Comparison of ENCODE assay signal across 11 cellular contexts in the genomic region with DNA sequence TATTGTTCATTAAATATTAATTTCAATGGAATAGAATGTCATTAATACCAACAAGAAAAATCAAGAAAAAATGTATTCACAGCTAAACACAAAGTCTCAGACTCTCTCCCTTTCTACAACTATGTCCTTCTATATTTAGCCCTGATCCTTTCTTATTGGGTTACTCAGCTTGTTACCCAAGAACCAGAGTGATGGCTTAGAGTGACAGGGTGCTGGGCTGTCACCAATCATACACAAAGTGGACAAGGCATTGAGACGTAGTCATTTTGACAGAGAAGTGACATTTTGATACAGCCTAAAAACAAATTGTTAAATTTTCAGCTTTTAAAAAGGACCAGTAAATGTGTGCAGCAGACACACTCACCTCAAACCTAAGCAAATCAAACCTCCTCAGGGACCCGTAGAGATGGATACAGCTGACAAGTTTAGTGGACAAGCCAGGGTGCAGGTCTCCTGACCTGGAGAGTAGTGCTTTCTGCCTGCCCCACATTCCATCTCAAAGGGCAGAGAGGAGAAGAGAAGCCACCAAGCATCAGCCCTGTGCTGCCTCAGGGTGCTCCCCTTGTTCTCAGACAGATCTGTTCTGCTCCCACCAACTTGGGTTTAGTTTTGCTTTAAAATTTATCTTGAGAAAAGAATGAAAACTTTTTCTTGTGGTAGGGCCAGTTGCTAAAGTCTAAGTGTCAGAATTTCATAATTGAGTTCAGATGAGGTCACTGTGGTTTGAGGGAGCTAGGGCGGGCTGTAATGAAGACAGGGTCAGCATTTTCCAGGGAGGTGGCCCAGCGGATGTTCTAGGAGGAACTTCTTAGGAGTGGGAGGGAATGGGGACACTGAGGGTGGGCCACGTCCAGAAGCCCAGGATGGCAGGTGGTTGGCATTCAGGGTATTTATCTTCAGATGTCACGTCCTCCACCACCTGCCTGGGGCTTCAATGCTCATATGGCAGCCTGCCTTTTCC.
DNase-seq lines count a peak whose midpoint lies in the region; ATAC-seq and TF ChIP-seq lines count a peak whose summit lies in the region.
"Had no signal": no experiment of that assay in that cellular context is flagged by ENCODE, and none has a peak within 500 bp of the region (broad histone marks: within the 10 kb centered on the region; RNA-seq: fewer than 3 reads in every experiment).

No MANE protein-coding gene starts in this region.

- H3K36me3 Mint-ChIP-seq in CD8-positive, alpha-beta T cell, result no peaks in the 10 kb centered on the region
- H3K36me3 Mint-ChIP-seq in chondrocyte (ENCODE audit: low read depth), result no peaks in the 10 kb centered on the region
- H3K36me3 Mint-ChIP-seq in natural killer cell treated with Interleukin-12 subunit alpha and Interleukin-12 subunit beta and Interleukin-15 and Interleukin-18, amount 100 ng/mL, for 72 hours, result peaks cover 8% of the 10 kb centered on the region
- H3K36me3 Mint-ChIP-seq in activated naive CD4-positive, alpha-beta T cell treated with anti-CD3 and anti-CD28 coated beads, Interleukin-2, amount 10 ng/mL, durations not matched to agents 7 days and 5 days, result no peaks in the 10 kb centered on the region
- H3K36me3 Mint-ChIP-seq: CD4-positive, CD25-positive, alpha-beta regulatory T cell had no signal

- H3K4me1 Mint-ChIP-seq in CD8-positive, alpha-beta T cell (ENCODE audit: low read depth), result peaks cover 18% of the 10 kb centered on the region
- peaks cover 60% of the 10 kb centered on the region for H3K4me1 Mint-ChIP-seq in chondrocyte (ENCODE audit: low read depth)
- H3K4me1 Mint-ChIP-seq in natural killer cell treated with Interleukin-12 subunit alpha and Interleukin-12 subunit beta and Interleukin-15 and Interleukin-18, amount 100 ng/mL, for 72 hours (ENCODE audit: low read depth in 2 of 2), result peaks cover 51 to 59% of the 10 kb centered on the region in 2 donors
- peaks cover 14% of the 10 kb centered on the region for H3K4me1 Mint-ChIP-seq in activated naive CD4-positive, alpha-beta T cell treated with anti-CD3 and anti-CD28 coated beads, Interleukin-2, amount 10 ng/mL, durations not matched to agents 7 days and 5 days

- CTCF ChIA-PET in CD8-positive, alpha-beta T cell (lab: Charles Lee), result interaction anchor here (0.7 kb wide), 1 partner anchor 29 kb away, joined by 4 read pairs; no protein-coding TSS in a partner anchor
- CTCF ChIA-PET in activated naive CD4-positive, alpha-beta T cell treated with anti-CD3 and anti-CD28 coated beads, Interleukin-2, amount 10 ng/mL, durations not matched to agents 7 days and 5 days (lab: Charles Lee), result interaction anchor here (1.3 kb wide), 1 partner anchor 23 kb away, joined by 4 read pairs; no protein-coding TSS in a partner anchor

- H3K27me3 ChIP-seq in CD8-positive, alpha-beta T cell (ENCODE audit: insufficient read depth, low read length), result no peaks in the 10 kb centered on the region

- no peaks in the 10 kb centered on the region for H3K27me3 Mint-ChIP-seq in CD8-positive, alpha-beta T cell (ENCODE audit: low read depth)
- H3K27me3 Mint-ChIP-seq in chondrocyte (ENCODE audit: low read depth), result no peaks in the 10 kb centered on the region
- no peaks in the 10 kb centered on the region for H3K27me3 Mint-ChIP-seq in natural killer cell treated with Interleukin-12 subunit alpha and Interleukin-12 subunit beta and Interleukin-15 and Interleukin-18, amount 100 ng/mL, for 72 hours
- no peaks in the 10 kb centered on the region for H3K27me3 Mint-ChIP-seq in activated naive CD4-positive, alpha-beta T cell treated with anti-CD3 and anti-CD28 coated beads, Interleukin-2, amount 10 ng/mL, durations not matched to agents 7 days and 5 days
- H3K27me3 Mint-ChIP-seq: CD4-positive, CD25-positive, alpha-beta regulatory T cell had no signal

- POLR2A ChIA-PET in CD8-positive, alpha-beta T cell (lab: Charles Lee), result interaction anchor here (0.9 kb wide), 1 partner anchor 142 kb away, joined by 3 read pairs; no protein-coding TSS in a partner anchor

- intact Hi-C loops in CD8-positive, alpha-beta T cell (cut with DNase I, micrococcal nuclease), result no loop called here
- intact Hi-C loops in lower leg skin (cut with DNase I; ENCODE audit: low total_unique reads), result no loop called here

- no peaks in the 10 kb centered on the region for H3K9me3 Mint-ChIP-seq in CD8-positive, alpha-beta T cell
- H3K9me3 Mint-ChIP-seq in chondrocyte (ENCODE audit: low read depth), result no peaks in the 10 kb centered on the region
- H3K9me3 Mint-ChIP-seq in natural killer cell treated with Interleukin-12 subunit alpha and Interleukin-12 subunit beta and Interleukin-15 and Interleukin-18, amount 100 ng/mL, for 72 hours, result no peaks in the 10 kb centered on the region
- no peaks in the 10 kb centered on the region for H3K9me3 Mint-ChIP-seq in activated naive CD4-positive, alpha-beta T cell treated with anti-CD3 and anti-CD28 coated beads, Interleukin-2, amount 10 ng/mL, durations not matched to agents 7 days and 5 days
- H3K9me3 Mint-ChIP-seq: CD4-positive, CD25-positive, alpha-beta regulatory T cell had no signal

- H3K27ac ChIP-seq in CD8-positive, alpha-beta T cell (ENCODE audit: low read depth, low read length), result no peak overlapping the region

- TF ChIP-seq POLR2A in lower leg skin (IDR thresholded peaks at IDR 0.05), result no peak

- H3K9me3 ChIP-seq in CD8-positive, alpha-beta T cell (ENCODE audit: low read length), result no peaks in the 10 kb centered on the region

- no peak overlapping the region for H3K4me3 Mint-ChIP-seq in CD8-positive, alpha-beta T cell
- H3K4me3 Mint-ChIP-seq in chondrocyte (ENCODE audit: unreplicated experiment), result no peak overlapping the region
- peak overlapping the region; percentile 53 for H3K4me3 Mint-ChIP-seq in natural killer cell treated with Interleukin-12 subunit alpha and Interleukin-12 subunit beta and Interleukin-15 and Interleukin-18, amount 100 ng/mL, for 72 hours
- no peak overlapping the region for H3K4me3 Mint-ChIP-seq in activated naive CD4-positive, alpha-beta T cell treated with anti-CD3 and anti-CD28 coated beads, Interleukin-2, amount 10 ng/mL, durations not matched to agents 7 days and 5 days
- H3K4me3 Mint-ChIP-seq: CD4-positive, CD25-positive, alpha-beta regulatory T cell had no signal

- no peaks in the 10 kb centered on the region for H3K36me3 ChIP-seq in CD8-positive, alpha-beta T cell (ENCODE audit: insufficient read depth, low read length)

- peaks cover under 1% of the 10 kb centered on the region for H3K4me1 ChIP-seq in CD8-positive, alpha-beta T cell (ENCODE audit: insufficient read depth, low read length)

- H3K27ac Mint-ChIP-seq in CD8-positive, alpha-beta T cell, result peak overlapping the region; percentile 41
- H3K27ac Mint-ChIP-seq in chondrocyte (ENCODE audit: unreplicated experiment), result peak overlapping the region; percentile 53
- peak overlapping the region; percentile 71 to 83 for H3K27ac Mint-ChIP-seq in natural killer cell treated with Interleukin-12 subunit alpha and Interleukin-12 subunit beta and Interleukin-15 and Interleukin-18, amount 100 ng/mL, for 72 hours
- no peak overlapping the region for H3K27ac Mint-ChIP-seq in activated naive CD4-positive, alpha-beta T cell treated with anti-CD3 and anti-CD28 coated beads, Interleukin-2, amount 10 ng/mL, durations not matched to agents 7 days and 5 days

- DNase-seq in CD8-positive, alpha-beta T cell, result no peak
- peak; percentile 77 for DNase-seq in NCI-H69 (lab: John Stamatoyannopoulos, UW)
- DNase-seq in chondrocyte (ENCODE audit: low spot score), result no peak
- no peak for DNase-seq in natural killer cell treated with Interleukin-12 subunit alpha and Interleukin-12 subunit beta and Interleukin-15 and Interleukin-18, amount 100 ng/mL, for 72 hours (ENCODE audit: low spot score)
- DNase-seq in NCI-H1092 treated with DMSO at 0.1 percent for 48 hours (lab: John Stamatoyannopoulos, UW), result no peak
- DNase-seq in activated naive CD4-positive, alpha-beta T cell treated with anti-CD3 and anti-CD28 coated beads, Interleukin-2, amount 10 ng/mL, durations not matched to agents 7 days and 5 days, result no peak
- no peak for DNase-seq in activated gamma-delta T cell (lab: John Stamatoyannopoulos, UW)
- DNase-seq in lower leg skin (ENCODE audit: low spot score in 2 of 2), result no peak
- DNase-seq: CD4-positive, CD25-positive, alpha-beta regulatory T cell; NCI-H510A treated with DMSO at 0.1 percent for 48 hours; stimulated activated CD4-positive, alpha-beta T cell treated with anti-CD3 and anti-CD28 coated beads, Interleukin-4, amount 100 ng/mL, for 24 hours had no signal

- ATAC-seq in CD8-positive, alpha-beta T cell, result no peak
- ATAC-seq in natural killer cell treated with Interleukin-12 subunit alpha and Interleukin-12 subunit beta and Interleukin-15 and Interleukin-18, amount 100 ng/mL, for 72 hours, result peak; percentile 56 to 72

- WGBS in lower leg skin, 2 donors, result 49 to 58% methylated on average over 6 of the region's 6 CpGs

- H3K4me3 ChIP-seq in CD8-positive, alpha-beta T cell (ENCODE audit: low read depth, low read length), result no peak overlapping the region
- H3K4me3 ChIP-seq in lower leg skin (ENCODE audit: low read depth, poor library complexity, severe bottlenecking), result no peak overlapping the region

- TF ChIP-seq CTCF in CD8-positive, alpha-beta T cell (IDR thresholded peaks at IDR 0.05), result no peak
- no peak for TF ChIP-seq CTCF in chondrocyte (IDR thresholded peaks at IDR 0.05)
- TF ChIP-seq CTCF in lower leg skin (IDR thresholded peaks at IDR 0.05), result no peak
